In the genomic region with DNA sequence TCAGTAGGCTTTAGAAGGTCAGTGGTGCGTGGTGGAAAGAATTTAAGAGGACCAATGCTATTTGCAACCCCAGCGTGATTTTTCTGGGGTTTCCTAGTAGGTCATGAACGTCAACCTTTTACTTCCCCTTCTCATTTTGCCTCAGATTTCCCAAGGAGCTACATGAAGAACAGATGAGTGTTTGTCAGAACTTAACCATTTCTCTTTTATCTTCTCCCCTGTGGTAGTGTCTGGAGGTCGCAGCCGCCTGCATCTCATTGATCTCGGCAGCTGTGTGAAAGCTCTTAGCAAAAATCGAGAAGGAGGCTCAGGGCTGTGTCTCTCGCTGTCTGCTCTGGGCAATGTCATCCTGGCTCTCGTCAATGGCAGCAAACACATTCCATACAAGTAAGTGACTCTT, we compare ENCODE assay signal across 13 cellular contexts.
DNase-seq lines count a peak whose midpoint lies in the region; ATAC-seq, FAIRE-seq and TF ChIP-seq lines count a peak whose summit lies in the region.
"Had no signal": no experiment of that assay in that cellular context is flagged by ENCODE, and none has a peak within 500 bp of the region (broad histone marks: within the 10 kb centered on the region; RNA-seq: fewer than 3 reads in every experiment).

No MANE protein-coding gene starts in this region.

- H3K27ac ChIP-seq in GM12878 (ENCODE audit: control insufficient read depth, insufficient read depth) (peak overlapping the region; percentile 84), endodermal cell (ENCODE audit: low read depth, low read length) (no peak overlapping the region)
- H3K27ac ChIP-seq: tibial artery had no signal

- RAD21 ChIA-PET in GM12878 (lab: Charles Lee; ENCODE audit: unreplicated experiment) = interaction anchor here (1.0 to 2.3 kb wide), 9 partner anchors 11 to 344 kb away, joined by 3 to 9 read pairs (median 3); no protein-coding TSS in a partner anchor

- peaks cover 21% of the 10 kb centered on the region for H3K4me1 ChIP-seq in GM12878 (ENCODE audit: control insufficient read depth, insufficient read depth, low read length)
- H3K4me1 ChIP-seq in endodermal cell (ENCODE audit: control insufficient read depth, insufficient read depth, low read length) = peaks cover 3% of the 10 kb centered on the region
- H3K4me1 ChIP-seq: tibial artery had no signal

- H3K4me1 Mint-ChIP-seq in endodermal cell = peaks cover 14% of the 10 kb centered on the region
- H3K4me1 Mint-ChIP-seq: CD4-positive, alpha-beta memory T cell had no signal

- peaks cover 18% of the 10 kb centered on the region for H3K27me3 Mint-ChIP-seq in endodermal cell (ENCODE audit: insufficient read depth)

- H3K4me3 Mint-ChIP-seq in endodermal cell = no peak overlapping the region
- H3K4me3 Mint-ChIP-seq: activated CD4-positive, alpha-beta T cell treated with anti-CD3 and anti-CD28 coated beads, Interleukin-2, amount 10 ng/mL, durations not matched to agents 7 days and 5 days; CD4-positive, alpha-beta memory T cell had no signal

- H4K20me1 ChIP-seq in GM12878 (ENCODE audit: control insufficient read depth, insufficient read depth) = no peaks in the 10 kb centered on the region

- POLR2A ChIA-PET in GM12878 (lab: Charles Lee) = interaction anchor here (0.8 to 1.5 kb wide), 4 partner anchors 9 to 21 kb away, joined by 3 to 4 read pairs (median 3); no protein-coding TSS in a partner anchor

- peak; percentile 46 for DNase-seq in GM20000 (ENCODE audit: low spot score)
- peak; percentile 72 for DNase-seq in GM12878 (ENCODE audit: low read depth, low spot score)
- no peak for DNase-seq in endodermal cell
- no peak for DNase-seq in T-helper 2 cell
- DNase-seq in posterior vena cava (ENCODE audit: low spot score) = no peak
- no peak for DNase-seq in midbrain (lab: John Stamatoyannopoulos, UW)
- DNase-seq: activated CD4-positive, alpha-beta T cell treated with anti-CD3 and anti-CD28 coated beads, Interleukin-2, amount 10 ng/mL, durations not matched to agents 7 days and 5 days; CD4-positive, alpha-beta memory T cell; NCI-H524 treated with DMSO at 0.1 percent for 48 hours; tibial artery had no signal

- TF ChIP-seq EP300 in GM12878 (IDR thresholded peaks at IDR 0.05; ENCODE audit: borderline replicate concordance in 1 of 2, control insufficient read depth in 1 of 2, low read depth in 2 of 2, low read length in 2 of 2) = peak; percentile 46 to 78; a peak in 2 of 4 replicates

- peak overlapping the region; percentile 66 for H3K9ac ChIP-seq in GM12878 (ENCODE audit: control insufficient read depth, insufficient read depth, low read length)
- H3K9ac ChIP-seq in endodermal cell (ENCODE audit: extremely low read depth, low read length, poor library complexity, severe bottlenecking) = no peak overlapping the region

- peaks cover 16% of the 10 kb centered on the region for H3K79me2 ChIP-seq in GM12878 (ENCODE audit: control insufficient read depth, insufficient read depth, low read length)

- peaks cover 34% of the 10 kb centered on the region for H3K9me3 Mint-ChIP-seq in endodermal cell

- H3K36me3 ChIP-seq in GM12878 (ENCODE audit: control insufficient read depth in 2 of 2, insufficient read depth in 2 of 2, low read length in 1 of 2) = no peaks in the 10 kb centered on the region
- peaks cover 14% of the 10 kb centered on the region for H3K36me3 ChIP-seq in endodermal cell (ENCODE audit: control insufficient read depth, insufficient read depth, low read length)
- H3K36me3 ChIP-seq: tibial artery had no signal

- H3K36me3 Mint-ChIP-seq in endodermal cell (ENCODE audit: low read depth) = peaks cover 59% of the 10 kb centered on the region

- BruUV-seq in GM12878 (replicated peaks; lab: Mats Ljungman, UMichigan) = no TSS peak

- CTCF ChIA-PET in GM12878 (lab: Yijun Ruan, JAX) = interaction anchor here (1.2 to 3.7 kb wide), 3 partner anchors 13 to 152 kb away, joined by 4 to 9 read pairs (median 5); no protein-coding TSS in a partner anchor

- H3K4me3 ChIP-seq in GM12878 (peak overlapping the region; percentile 61), endodermal cell (ENCODE audit: low read length) (no peak overlapping the region)
- H3K4me3 ChIP-seq: tibial artery had no signal

- H3K4me2 ChIP-seq in GM12878 (ENCODE audit: control insufficient read depth, insufficient read depth) = peak overlapping the region; percentile 61

- H3K9me3 ChIP-seq in GM12878 (replicated peaks; ENCODE audit: control insufficient read depth, insufficient read depth, low read length) = peaks cover 9% of the 10 kb centered on the region
- H3K9me3 ChIP-seq in endodermal cell (ENCODE audit: control insufficient read depth, low read length) = peaks cover 21% of the 10 kb centered on the region

- peak overlapping the region; percentile 52; the same call in 1 of the 2 replicates for H2AFZ ChIP-seq in GM12878 (ENCODE audit: control insufficient read depth, low read depth, low read length)

- TF ChIP-seq CTCF in GM20000 (IDR thresholded peaks at IDR 0.05; ENCODE audit: extremely low read depth, missing control alignments) (no peak), GM12878 (IDR thresholded peaks at IDR 0.05 in 2 of 3, conservative IDR thresholded peaks at IDR 0.05 in 1 of 3; ENCODE audit: control insufficient read depth in 2 of 3, extremely low read depth in 1 of 3, insufficient read depth in 1 of 3, low read depth in 3 of 3, low read length in 3 of 3) (no peak), endodermal cell (conservative IDR thresholded peaks at IDR 0.05) (no peak)

- ATAC-seq in GM18511 (IDR thresholded peaks at IDR 0.05; ENCODE audit: unreplicated experiment) = peak; percentile 59
- peak; percentile 48 for ATAC-seq in HG03025 (IDR thresholded peaks at IDR 0.05; ENCODE audit: low FRiP score, unreplicated experiment)
- peak; percentile 76 for ATAC-seq in GM12878

- intact Hi-C loops in GM12878 (cut with micrococcal nuclease; ENCODE audit: unreplicated experiment) (loop anchor here (5.0 to 10.0 kb wide), 4 partner anchors 251 to 689 kb away; no protein-coding TSS in a partner anchor), posterior vena cava (cut with DNase I) (no loop called here)

- SMC1A ChIA-PET in GM12878 (lab: Charles Lee; ENCODE audit: uncharacterized antibody, unreplicated experiment) = interaction anchor here (0.6 to 3.0 kb wide), 20 partner anchors 8 to 358 kb away, joined by 3 to 13 read pairs (median 4); no protein-coding TSS in a partner anchor

- TF ChIP-seq POLR2A in GM12878 (IDR thresholded peaks at IDR 0.05; ENCODE audit: low read depth, low read length) = no peak

- peak; percentile 13 for FAIRE-seq in GM12878 (lab: Jason Lieb, UNC)
- FAIRE-seq: colon had no signal

- H3K27me3 ChIP-seq in GM12878 (replicated peaks in 1 of 2; ENCODE audit: control insufficient read depth in 2 of 2, insufficient read depth in 2 of 2, low read length in 1 of 2) = no peaks in the 10 kb centered on the region
- H3K27me3 ChIP-seq in endodermal cell (ENCODE audit: control insufficient read depth, insufficient read depth, low read length, poor library complexity, severe bottlenecking) = no peaks in the 10 kb centered on the region
- H3K27me3 ChIP-seq: tibial artery had no signal

- no peak overlapping the region for H3K27ac Mint-ChIP-seq in endodermal cell
- H3K27ac Mint-ChIP-seq: activated CD4-positive, alpha-beta T cell treated with anti-CD3 and anti-CD28 coated beads, Interleukin-2, amount 10 ng/mL, durations not matched to agents 7 days and 5 days; CD4-positive, alpha-beta memory T cell had no signal

- in situ Hi-C loops in GM12878 (cut with MboI) = no loop called here

- 2% methylated on average over 9 of the region's 9 CpGs for WGBS in GM12878 (ENCODE audit: insufficient coverage, insufficient replicate concordance, low lambda C conversion rate, missing lambda C conversion rate)
- WGBS in endodermal cell (ENCODE audit: insufficient coverage in 1 of 2, insufficient read length in 1 of 2), 2 experiments = 85 to 92% methylated on average over 6 to 9 of the region's 9 CpGs

- no peak for TF ChIP-seq RAD21 in GM12878 (IDR thresholded peaks at IDR 0.05; ENCODE audit: insufficient read depth, low read depth, low read length)

TF ChIP-seq in GM12878, 131 proteins besides CTCF, POLR2A, EP300 and RAD21 (continues in another document):
- peak; percentile 42; the same call in 1 of the 2 replicates for TF ChIP-seq CBFB (IDR thresholded peaks at IDR 0.05; ENCODE audit: low read depth)
- peak in 1 of 2 experiments; percentile 61; a peak in 1 of 4 replicates for TF ChIP-seq ETV6 (conservative IDR thresholded peaks at IDR 0.05 in 1 of 2, IDR thresholded peaks at IDR 0.05 in 1 of 2; ENCODE audit: borderline replicate concordance in 1 of 2, low read depth in 1 of 2)
- no peak for TF ChIP-seq ZSCAN29 (IDR thresholded peaks at IDR 0.05)
- TF ChIP-seq, protein P1, sequence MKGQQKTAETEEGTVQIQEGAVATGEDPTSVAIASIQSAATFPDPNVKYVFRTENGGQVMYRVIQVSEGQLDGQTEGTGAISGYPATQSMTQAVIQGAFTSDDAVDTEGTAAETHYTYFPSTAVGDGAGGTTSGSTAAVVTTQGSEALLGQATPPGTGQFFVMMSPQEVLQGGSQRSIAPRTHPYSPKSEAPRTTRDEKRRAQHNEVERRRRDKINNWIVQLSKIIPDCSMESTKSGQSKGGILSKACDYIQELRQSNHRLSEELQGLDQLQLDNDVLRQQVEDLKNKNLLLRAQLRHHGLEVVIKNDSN (IDR thresholded peaks at IDR 0.05; ENCODE audit: borderline replicate concordance, extremely low read length, insufficient read depth, low read depth, low read length) = no peak
- TF ChIP-seq TCF7 (IDR thresholded peaks at IDR 0.05; ENCODE audit: borderline replicate concordance) = peak; percentile 92
- no peak for TF ChIP-seq HCFC1 (IDR thresholded peaks at IDR 0.05; ENCODE audit: low read length)
- no peak for TF ChIP-seq STAT3 (IDR thresholded peaks at IDR 0.05; ENCODE audit: low read depth, low read length)
- peak; percentile 77; the same call in 1 of the 2 replicates for TF ChIP-seq PAX5 (IDR thresholded peaks at IDR 0.05; ENCODE audit: borderline replicate concordance, low read depth, low read length)
- TF ChIP-seq EGR1 (IDR thresholded peaks at IDR 0.05; ENCODE audit: borderline replicate concordance in 1 of 2, low read depth in 2 of 2, low read length in 2 of 2) = no peak
- no peak for TF ChIP-seq NRF1 (conservative IDR thresholded peaks at IDR 0.05; ENCODE audit: low read depth, low read length)
- TF ChIP-seq ZBED1 (IDR thresholded peaks at IDR 0.05; ENCODE audit: borderline replicate concordance) = peak; percentile 79
- TF ChIP-seq RELA (IDR thresholded peaks at IDR 0.05; ENCODE audit: borderline replicate concordance, partially characterized antibody) = no peak
- no peak for TF ChIP-seq PAX8 (IDR thresholded peaks at IDR 0.05)
- no peak for TF ChIP-seq NFXL1 (IDR thresholded peaks at IDR 0.05; ENCODE audit: borderline replicate concordance)
- peak; percentile 78 for TF ChIP-seq MEF2B (IDR thresholded peaks at IDR 0.05; ENCODE audit: partially characterized antibody, poor library complexity, severe bottlenecking)
- no peak for TF ChIP-seq RCOR1 (conservative IDR thresholded peaks at IDR 0.05; ENCODE audit: low read depth, low read length)
- no peak for TF ChIP-seq MXI1 (IDR thresholded peaks at IDR 0.05; ENCODE audit: low read depth, low read length)
- no peak for TF ChIP-seq ZNF274 (IDR thresholded peaks at IDR 0.05; ENCODE audit: insufficient read depth, insufficient read length)

Comparison
In these comparisons a context has a peak if more than half of its experiments do, and no peak if none do; other contexts are left out.
1. DNase-seq: peak in GM20000 (single experiment) and GM12878 (single experiment); none in endodermal cell (single experiment), T-helper 2 cell (0 of 5), posterior vena cava (single experiment) and midbrain (single experiment).
2. Peak in every context shown above with its lines, with median percentiles within 50 percentile points of each other: ATAC-seq.